Comparison of ENCODE assay signal across 16 cellular contexts in genomic region chr10:102298899-102299298, GRCh38. TPM values are rescaled to one million over a fixed set of nuclear protein-coding genes. Genes with fewer than 3 reads are reported as not detected.
"Had no signal": no experiment of that assay in that cellular context is flagged by ENCODE, and none has a peak within 500 bp of the region (broad histone marks: within the 10 kb centered on the region; RNA-seq: fewer than 3 reads in every experiment).

No MANE protein-coding gene starts in this region.

- H3K27ac ChIP-seq: esophagus muscularis mucosa, suprapubic skin, transverse colon, uterus, VCaP had no signal

- DNase-seq: activated CD8-positive, alpha-beta memory T cell treated with anti-CD3 and anti-CD28 coated beads for 24 hours; activated CD8-positive, alpha-beta memory T cell treated with anti-CD3 and anti-CD28 coated beads, Interleukin-2, amount 50 U/mL, for 48 hours; activated gamma-delta T cell; effector CD8-positive, alpha-beta T cell; occipital lobe; stimulated activated CD4-positive, alpha-beta T cell treated with anti-CD3 and anti-CD28 coated beads, Interleukin-2, amount 100 ng/mL, for 48 hours; stimulated activated naive CD8-positive, alpha-beta T cell treated with anti-CD3 and anti-CD28 coated beads, Interleukin-15, amount 100 ng/mL, for 72 hours; transverse colon; uterus had no signal

- H3K27me3 ChIP-seq: esophagus muscularis mucosa, suprapubic skin, transverse colon, uterus had no signal

- H3K4me3 ChIP-seq: esophagus muscularis mucosa, lung, suprapubic skin, transverse colon, uterus had no signal

- ATAC-seq: stimulated activated naive CD8-positive, alpha-beta T cell treated with anti-CD3 and anti-CD28 coated beads, Interleukin-15, amount 100 ng/mL, for 72 hours had no signal

- H3K36me3 ChIP-seq: esophagus muscularis mucosa, suprapubic skin, transverse colon, uterus had no signal

- H3K4me1 ChIP-seq: uterus had no signal

- H3K9me3 ChIP-seq: esophagus muscularis mucosa, suprapubic skin, transverse colon, uterus had no signal

RNA-seq across cellular contexts. Expression of gene PITX3, which starts 57.6 kb away (rescaled TPM):
- total RNA-seq: cerebellum, esophagus muscularis mucosa, lung, mesothelial cell of epicardium, occipital lobe, posterior vena cava, suprapubic skin, transverse colon, uterus had no signal
